ENCODE assay signal across 8 cellular contexts in genomic region chr4:3610851-3611250, GRCh38.
A peak's percentile ranks its signal among the peaks of the same experiment; 100 is the strongest.
DNase-seq lines count a peak whose midpoint lies in the region; FAIRE-seq and TF ChIP-seq lines count a peak whose summit lies in the region.
"Not testable (repeated sequence)": the region's sequence is repeated elsewhere in the genome, so short reads cannot be mapped to it uniquely, and the experiment has no call there.

No MANE protein-coding gene starts in this region.

- H3K4me3 Mint-ChIP-seq in nephron progenitor cell = not testable (repeated sequence)
- peak overlapping the region; percentile 48 for H3K4me3 Mint-ChIP-seq in neural progenitor cell

- H3K9me3 Mint-ChIP-seq in nephron progenitor cell, neural progenitor cell: not testable (repeated sequence)

- H3K36me3 Mint-ChIP-seq in nephron progenitor cell (ENCODE audit: low read depth); neural progenitor cell: not testable (repeated sequence)

- not testable (repeated sequence) for H2AFZ ChIP-seq in neural cell (ENCODE audit: low read depth, low read length); neural progenitor cell (replicated peaks); osteoblast (ENCODE audit: low read length)

- not testable (repeated sequence) for H3K9me2 ChIP-seq in neural cell (ENCODE audit: insufficient read depth, low read length)

- H3K27ac ChIP-seq in HEK293 (ENCODE audit: extremely low read depth, low read depth, low read length); neural cell (ENCODE audit: low read length); neural progenitor cell; osteoblast (ENCODE audit: low read depth, low read length): not testable (repeated sequence)

- H3K27ac Mint-ChIP-seq in nephron progenitor cell = peak overlapping the region; percentile 70
- not testable (repeated sequence) for H3K27ac Mint-ChIP-seq in neural progenitor cell

- H3K27me3 Mint-ChIP-seq in nephron progenitor cell (ENCODE audit: low read depth, poor library complexity) = peaks cover 18% of the 10 kb centered on the region
- peaks cover 18% of the 10 kb centered on the region for H3K27me3 Mint-ChIP-seq in neural progenitor cell (ENCODE audit: insufficient read depth, low read depth)

- not testable (repeated sequence) for H3K9ac ChIP-seq in neural cell (ENCODE audit: low read length); neural progenitor cell

- not testable (repeated sequence) for TF ChIP-seq CTCF in HEK293 (tag by site-specific recombination; IDR thresholded peaks at IDR 0.05); bronchial epithelial cell (IDR thresholded peaks at IDR 0.05; ENCODE audit: insufficient read depth, low read length, severe bottlenecking); nephron progenitor cell (IDR thresholded peaks at IDR 0.05); neural cell (IDR thresholded peaks at IDR 0.05; ENCODE audit: poor library complexity, severe bottlenecking); neural progenitor cell (IDR thresholded peaks at IDR 0.05); osteoblast (IDR thresholded peaks at IDR 0.05; ENCODE audit: extremely low read depth, low read depth, low read length)

- not testable (repeated sequence) for H3K9me3 ChIP-seq in HEK293 (ENCODE audit: control insufficient read depth, insufficient read depth, low read depth, low read length); neural cell (ENCODE audit: low read length); neural progenitor cell (ENCODE audit: low read depth); osteoblast (ENCODE audit: low read depth, low read length)

- POLR2A ChIA-PET in HEK293 (lab: Yijun Ruan, JAX) = not testable (repeated sequence)

- not testable (repeated sequence) for H3K4me2 ChIP-seq in neural cell (ENCODE audit: low read length); neural progenitor cell; osteoblast (ENCODE audit: insufficient read depth, low read length)

- not testable (repeated sequence) for H4K20me1 ChIP-seq in neural cell (ENCODE audit: insufficient read depth); neural progenitor cell (ENCODE audit: low read depth); osteoblast (ENCODE audit: insufficient read depth, low read length)

- H3F3A ChIP-seq in neural cell (ENCODE audit: insufficient read depth, low read length, poor library complexity, severe bottlenecking); neural progenitor cell (ENCODE audit: low read depth): not testable (repeated sequence)

- peaks cover 47% of the 10 kb centered on the region for H3K4me1 Mint-ChIP-seq in nephron progenitor cell
- peaks cover 32% of the 10 kb centered on the region for H3K4me1 Mint-ChIP-seq in neural progenitor cell

- H3K27me3 ChIP-seq in bronchial epithelial cell (ENCODE audit: control insufficient read depth, insufficient read depth, low read length); neural cell (ENCODE audit: insufficient read depth, low read depth, low read length); neural progenitor cell; osteoblast (ENCODE audit: insufficient read depth, low read length): not testable (repeated sequence)

- H3K79me2 ChIP-seq in neural cell (replicated peaks; ENCODE audit: insufficient read depth, low read length); neural progenitor cell (ENCODE audit: low read depth); osteoblast (ENCODE audit: insufficient read depth, low read length): not testable (repeated sequence)

- not testable (repeated sequence) for TF ChIP-seq RAD21 in neural cell (conservative IDR thresholded peaks at IDR 0.05)

- H3K4me3 ChIP-seq in HEK293 (ENCODE audit: low read depth, low read length); bronchial epithelial cell (ENCODE audit: low read depth, low read length); neural cell (ENCODE audit: low read length); neural progenitor cell; osteoblast (ENCODE audit: insufficient read depth, low read length): not testable (repeated sequence)

- DNase-seq in ELF-1 (ENCODE audit: low read depth, low spot score) (peak; percentile 37), osteoblast (ENCODE audit: insufficient read length, low spot score, missing footprints) (peak; percentile 3)
- not testable (repeated sequence) for DNase-seq in bronchial epithelial cell (ENCODE audit: low read depth); nephron progenitor cell; neural progenitor cell (ENCODE audit: low spot score); urothelium cell line (ENCODE audit: low spot score)

- peak; percentile 51 for TF ChIP-seq EP300 in neural cell (conservative IDR thresholded peaks at IDR 0.05; ENCODE audit: poor library complexity, severe bottlenecking)

- not testable (repeated sequence) for H3K4me1 ChIP-seq in HEK293 (ENCODE audit: control insufficient read depth, insufficient read depth, low read length); neural progenitor cell; osteoblast (ENCODE audit: insufficient read depth, low read length)

- H3K36me3 ChIP-seq in HEK293 (ENCODE audit: control insufficient read depth in 2 of 2, insufficient read depth in 1 of 2, low read length in 2 of 2); bronchial epithelial cell (ENCODE audit: control insufficient read depth, insufficient read depth, low read length); neural cell (ENCODE audit: insufficient read depth, low read length); neural progenitor cell; osteoblast (ENCODE audit: insufficient read depth, low read length): not testable (repeated sequence)

- CTCF ChIA-PET in HEK293 (lab: Yijun Ruan, JAX) = not testable (repeated sequence)

- peak; percentile 95 for FAIRE-seq in bronchial epithelial cell (lab: Jason Lieb, UNC)
- FAIRE-seq in urothelium cell line (lab: Jason Lieb, UNC) = peak; percentile 96

TF ChIP-seq in HEK293, 187 proteins besides CTCF, POLR2A, EP300 and RAD21:
- peak; percentile 50; the same call in 1 of the 2 replicates for TF ChIP-seq ZNF366 (tag by site-specific recombination; conservative IDR thresholded peaks at IDR 0.05)
- TF ChIP-seq EGR2 (tag by site-specific recombination; IDR thresholded peaks at IDR 0.05; ENCODE audit: low read depth) = peak; percentile 68; the same call in 1 of the 2 replicates
- TF ChIP-seq ZFHX2 (tag by site-specific recombination; conservative IDR thresholded peaks at IDR 0.05) = peak; percentile 32; the same call in 1 of the 2 replicates
